ENCODE assay signal across 3 cellular contexts in genomic region chr14:100208136-100208535, GRCh38. TPM values are rescaled to one million over a fixed set of nuclear protein-coding genes. Genes with fewer than 3 reads are reported as not detected.
"Had no signal": no experiment of that assay in that cellular context is flagged by ENCODE, and none has a peak within 500 bp of the region (broad histone marks: within the 10 kb centered on the region; RNA-seq: fewer than 3 reads in every experiment).

No MANE protein-coding gene starts in this region.

RNA-seq across cellular contexts. Expression of gene DEGS2, which starts 48.7 kb away (rescaled TPM):
- total RNA-seq: H7, HFFc6 had no signal
- polyA plus RNA-seq: GM23248 had no signal
